In genomic region chr13:33284916-33285315, GRCh38 we compare ENCODE assay signal across 8 cellular contexts. TPM values are rescaled to one million over a fixed set of nuclear protein-coding genes. Genes with fewer than 3 reads are reported as not detected.
DNase-seq lines count a peak whose midpoint lies in the region; ATAC-seq and TF ChIP-seq lines count a peak whose summit lies in the region.

No MANE protein-coding gene starts in this region.

- peaks cover 37% of the 10 kb centered on the region for H3F3A ChIP-seq in PC-9 (ENCODE audit: insufficient read depth, low read depth)

- H3K4me1 Mint-ChIP-seq in activated naive CD4-positive, alpha-beta T cell treated with anti-CD3 and anti-CD28 coated beads for 36 hours (ENCODE audit: low read depth) = peaks cover 14% of the 10 kb centered on the region
- H3K4me1 Mint-ChIP-seq in nephron progenitor cell = peaks cover 28% of the 10 kb centered on the region

- H3K9me3 ChIP-seq in PC-9 (ENCODE audit: insufficient read depth, low read depth) (no peaks in the 10 kb centered on the region), esophagus muscularis mucosa (no peaks in the 10 kb centered on the region)

- H3K36me3 ChIP-seq in PC-9 (ENCODE audit: low read depth) = peaks cover 7% of the 10 kb centered on the region; the same call in 1 of the 2 replicates
- no peaks in the 10 kb centered on the region for H3K36me3 ChIP-seq in esophagus muscularis mucosa

- CTCF ChIA-PET in activated naive CD4-positive, alpha-beta T cell treated with anti-CD3 and anti-CD28 coated beads for 36 hours (lab: Charles Lee) = interaction anchor here (0.9 to 1.0 kb wide), 2 partner anchors 14 to 459 kb away, joined by 3 read pairs; no protein-coding TSS in a partner anchor
- CTCF ChIA-PET in PC-9 (lab: Charles Lee) (no interaction called here), GM10248 (lab: Yijun Ruan, JAX) (interaction anchor here (1.2 to 1.5 kb wide), 3 partner anchors 17 to 56 kb away, joined by 3 to 5 read pairs (median 3); no protein-coding TSS in a partner anchor)

- no peaks in the 10 kb centered on the region for H3K36me3 Mint-ChIP-seq in activated naive CD4-positive, alpha-beta T cell treated with anti-CD3 and anti-CD28 coated beads for 36 hours (ENCODE audit: low read depth)
- no peaks in the 10 kb centered on the region for H3K36me3 Mint-ChIP-seq in nephron progenitor cell (ENCODE audit: low read depth)

- peak overlapping the region; percentile 76 for H2AFZ ChIP-seq in PC-9

- peaks cover 50% of the 10 kb centered on the region for H3K27me3 Mint-ChIP-seq in activated naive CD4-positive, alpha-beta T cell treated with anti-CD3 and anti-CD28 coated beads for 36 hours (ENCODE audit: low read depth)
- H3K27me3 Mint-ChIP-seq in nephron progenitor cell (ENCODE audit: low read depth, poor library complexity) = peaks cover 72% of the 10 kb centered on the region

- no peaks in the 10 kb centered on the region for H3K27me3 ChIP-seq in PC-9 (ENCODE audit: insufficient read depth, low read depth)
- no peaks in the 10 kb centered on the region for H3K27me3 ChIP-seq in esophagus muscularis mucosa

- POLR2A ChIA-PET in PC-9 (lab: Charles Lee; ENCODE audit: unreplicated experiment) = interaction anchor here (0.6 to 1.3 kb wide), 2 partner anchors 67 to 181 kb away, joined by 4 to 11 read pairs; no protein-coding TSS in a partner anchor
- POLR2A ChIA-PET in GM10248 (lab: Yijun Ruan, JAX) = interaction anchor here (0.5 kb wide), 1 partner anchor 54 kb away, joined by 3 read pairs; no protein-coding TSS in a partner anchor

- H3K4me1 ChIP-seq in PC-9 (replicated peaks; ENCODE audit: insufficient read depth) = peaks cover 58% of the 10 kb centered on the region
- peaks cover 40 to 74% (median 63%) of the 10 kb centered on the region in 4 donors for H3K4me1 ChIP-seq in esophagus muscularis mucosa

- no peaks in the 10 kb centered on the region for H3K9me2 ChIP-seq in PC-9 (ENCODE audit: insufficient read depth)

- WGBS in esophagus muscularis mucosa = 7% methylated on average over 6 of the region's 6 CpGs

- TF ChIP-seq POLR2A in esophagus muscularis mucosa (IDR thresholded peaks at IDR 0.05; ENCODE audit: low read depth) = no peak

- TF ChIP-seq CTCF in PC-9 (conservative IDR thresholded peaks at IDR 0.05) (no peak), esophagus muscularis mucosa (IDR thresholded peaks at IDR 0.05) (no peak), nephron progenitor cell (IDR thresholded peaks at IDR 0.05) (no peak), GM10248 (IDR thresholded peaks at IDR 0.05; ENCODE audit: control extremely low read depth, extremely low read depth, low read depth, missing control alignments) (no peak)

- H3K9me3 Mint-ChIP-seq in activated naive CD4-positive, alpha-beta T cell treated with anti-CD3 and anti-CD28 coated beads for 36 hours = no peaks in the 10 kb centered on the region
- H3K9me3 Mint-ChIP-seq in nephron progenitor cell = no peaks in the 10 kb centered on the region

- ATAC-seq in GM21360 (IDR thresholded peaks at IDR 0.05; ENCODE audit: unreplicated experiment) = no peak

- DNase-seq in activated naive CD4-positive, alpha-beta T cell treated with anti-CD3 and anti-CD28 coated beads for 36 hours = no peak
- DNase-seq in activated naive CD4-positive, alpha-beta T cell treated with Interleukin-2 at 50 U/mL for 16 hours = no peak
- peak in 1 of 2 experiments; percentile 41 for DNase-seq in PC-9
- no peak for DNase-seq in esophagus muscularis mucosa (ENCODE audit: extremely low spot score)
- no peak for DNase-seq in nephron progenitor cell
- DNase-seq in GM10248 (ENCODE audit: extremely low spot score) = no peak
- DNase-seq in NCI-H1105 (lab: John Stamatoyannopoulos, UW) = no peak

- H3K4me2 ChIP-seq in PC-9 = peak overlapping the region; percentile 83

- H3K27ac ChIP-seq in PC-9 (peak overlapping the region; percentile 81), esophagus muscularis mucosa (replicated peaks in 1 of 4) (peak overlapping the region; percentile 91 to 94 (median 92))

- no TSS peak for BruUV-seq in PC-9 (replicated peaks; lab: Mats Ljungman, UMichigan)

- intact Hi-C loops in activated naive CD4-positive, alpha-beta T cell treated with anti-CD3 and anti-CD28 coated beads for 36 hours (cut with micrococcal nuclease) = loop anchor here (1.0 kb wide), 1 partner anchor 257 kb away; no protein-coding TSS in a partner anchor
- intact Hi-C loops in PC-9 (cut with micrococcal nuclease; ENCODE audit: unreplicated experiment) = loop anchor here (1.0 to 2.0 kb wide), 3 partner anchors 64 to 257 kb away; no protein-coding TSS in a partner anchor
- intact Hi-C loops in esophagus muscularis mucosa (cut with DNase I) = loop anchor here (5.0 kb wide), 2 partner anchors 58 to 62 kb away; no protein-coding TSS in a partner anchor

- H3K79me2 ChIP-seq in PC-9 (ENCODE audit: low read depth) = peaks cover 47% of the 10 kb centered on the region

- H3K4me3 ChIP-seq in PC-9 = peak overlapping the region; percentile 94
- H3K4me3 ChIP-seq in esophagus muscularis mucosa = peak overlapping the region; percentile 68 to 77 (median 72)

- H3K27ac Mint-ChIP-seq in activated naive CD4-positive, alpha-beta T cell treated with anti-CD3 and anti-CD28 coated beads for 36 hours = no peak overlapping the region
- H3K27ac Mint-ChIP-seq in nephron progenitor cell = peak overlapping the region; percentile 15

- no peaks in the 10 kb centered on the region for H4K20me1 ChIP-seq in PC-9 (ENCODE audit: insufficient read depth)

- no peak for TF ChIP-seq EP300 in esophagus muscularis mucosa (IDR thresholded peaks at IDR 0.05)

- peak overlapping the region; percentile 73 for H3K4me3 Mint-ChIP-seq in activated naive CD4-positive, alpha-beta T cell treated with anti-CD3 and anti-CD28 coated beads for 36 hours
- H3K4me3 Mint-ChIP-seq in nephron progenitor cell = peak overlapping the region; percentile 82

RNA-seq across cellular contexts. Expression of gene STARD13, which starts 0.6 kb away (rescaled TPM):
- total RNA-seq in activated naive CD4-positive, alpha-beta T cell treated with anti-CD3 and anti-CD28 coated beads for 36 hours = under 1 TPM; 0.30 to 0.31 TPM
- total RNA-seq in PC-9 (2021) (13.9 and 19.6 TPM in 2 replicates), esophagus muscularis mucosa (10 to 100 TPM; 44.9 to 59.2 (median 56.2) TPM)

Comparison
In these comparisons a context has a peak if more than half of its experiments do, and no peak if none do; other contexts are left out.
1. RNA of gene STARD13, which starts 0.6 kb away (total RNA-seq): 44.9 to 59.2 TPM in esophagus muscularis mucosa and 13.9 to 19.6 TPM in PC-9; 0.30 to 0.31 TPM in activated naive CD4-positive, alpha-beta T cell treated with anti-CD3 and anti-CD28 coated beads for 36 hours; every median in the first group is over 10 times any median in the second.